ENCODE assay signal across 9 cellular contexts in genomic region chr10:110868981-110869380, GRCh38. TPM values are rescaled to one million over a fixed set of nuclear protein-coding genes. Genes with fewer than 3 reads are reported as not detected.
DNase-seq lines count a peak whose midpoint lies in the region; ATAC-seq and TF ChIP-seq lines count a peak whose summit lies in the region.
"Had no signal": no experiment of that assay in that cellular context is flagged by ENCODE, and none has a peak within 500 bp of the region (broad histone marks: within the 10 kb centered on the region; RNA-seq: fewer than 3 reads in every experiment).

No MANE protein-coding gene starts in this region.

- DNase-seq in Calu3 (no peak), KG1 (lab: John Stamatoyannopoulos, UW) (peak; percentile 57), prostate gland (ENCODE audit: low spot score) (no peak), amygdala (lab: John Stamatoyannopoulos, UW) (no peak), trophoblast cell (no peak), HCEC 1CT (no peak)
- no peak for DNase-seq in activated T-helper 2 cell treated with anti-CD3 and anti-CD28 coated beads, Interferon-gamma antibody, Interleukin-2, Interleukin-4, amounts not matched to agents 10 μg/mL and 5 μg/mL and 100 μg/mL, durations not matched to agents 14 hours and 24 hours and 36 hours (ENCODE audit: low spot score)
- DNase-seq in naive thymus-derived CD8-positive, alpha-beta T cell, result peak; percentile 24 to 84 (median 73)
- DNase-seq: NCI-H2029 treated with DMSO at 0.1 percent for 48 hours had no signal

- peaks cover 35% of the 10 kb centered on the region for H3K4me1 Mint-ChIP-seq in Calu3 (ENCODE audit: low read depth, unreplicated experiment)
- peaks cover 65% of the 10 kb centered on the region for H3K4me1 Mint-ChIP-seq in activated T-helper 2 cell treated with anti-CD3 and anti-CD28 coated beads, Interferon-gamma antibody, Interleukin-2, Interleukin-4, amounts not matched to agents 10 μg/mL and 5 μg/mL and 100 μg/mL, durations not matched to agents 14 hours and 24 hours and 36 hours (ENCODE audit: low read depth)
- H3K4me1 Mint-ChIP-seq in naive thymus-derived CD8-positive, alpha-beta T cell, result peaks cover 52 to 83% (median 78%) of the 10 kb centered on the region in 4 donors

- no peak overlapping the region for H3K9ac ChIP-seq in trophoblast cell (ENCODE audit: low read length)

- no peak overlapping the region for H4K91ac ChIP-seq in trophoblast cell (ENCODE audit: low read depth, low read length)

- no peak overlapping the region for H2AK5ac ChIP-seq in trophoblast cell (ENCODE audit: low read length)

- H3K27me3 ChIP-seq in prostate gland (replicated peaks; ENCODE audit: insufficient read depth) (no peaks in the 10 kb centered on the region), trophoblast cell (ENCODE audit: insufficient read depth, low read length) (no peaks in the 10 kb centered on the region)

- H3K4ac ChIP-seq in trophoblast cell (ENCODE audit: low read depth, low read length), result no peak overlapping the region

- ATAC-seq in naive thymus-derived CD8-positive, alpha-beta T cell, result peak; percentile 18 to 34

- H3K27ac Mint-ChIP-seq in Calu3 (ENCODE audit: unreplicated experiment), result peak overlapping the region; percentile 27
- peak overlapping the region; percentile 77 for H3K27ac Mint-ChIP-seq in activated T-helper 2 cell treated with anti-CD3 and anti-CD28 coated beads, Interferon-gamma antibody, Interleukin-2, Interleukin-4, amounts not matched to agents 10 μg/mL and 5 μg/mL and 100 μg/mL, durations not matched to agents 14 hours and 24 hours and 36 hours
- peak overlapping the region; percentile 97 to 100 (median 99) for H3K27ac Mint-ChIP-seq in naive thymus-derived CD8-positive, alpha-beta T cell

- no peak overlapping the region for H3K4me2 ChIP-seq in trophoblast cell (ENCODE audit: low read length)

- no peak overlapping the region for H3K4me3 Mint-ChIP-seq in Calu3 (ENCODE audit: low read depth, unreplicated experiment)
- H3K4me3 Mint-ChIP-seq in activated T-helper 2 cell treated with anti-CD3 and anti-CD28 coated beads, Interferon-gamma antibody, Interleukin-2, Interleukin-4, amounts not matched to agents 10 μg/mL and 5 μg/mL and 100 μg/mL, durations not matched to agents 14 hours and 24 hours and 36 hours (ENCODE audit: low read depth), result peak overlapping the region; percentile 55
- peak overlapping the region; percentile 49 to 99 (median 96) for H3K4me3 Mint-ChIP-seq in naive thymus-derived CD8-positive, alpha-beta T cell

- no peak overlapping the region for H3K4me3 ChIP-seq in prostate gland
- H3K4me3 ChIP-seq in trophoblast cell (ENCODE audit: low read depth, low read length), result no peak overlapping the region

- H3K14ac ChIP-seq in trophoblast cell (ENCODE audit: low read length), result no peak overlapping the region

- H3K9me3 ChIP-seq in prostate gland (no peaks in the 10 kb centered on the region), trophoblast cell (ENCODE audit: insufficient read depth, low read depth, low read length) (no peaks in the 10 kb centered on the region)

- CTCF ChIA-PET in Calu3 (lab: Charles Lee), result no interaction called here

- no peak overlapping the region for H2AFZ ChIP-seq in trophoblast cell (ENCODE audit: insufficient read depth, low read length, poor library complexity)

- intact Hi-C loops in Calu3 (cut with micrococcal nuclease; ENCODE audit: unreplicated experiment) (no loop called here), prostate gland (cut with DNase I) (no loop called here)
- intact Hi-C loops in activated T-helper 2 cell treated with anti-CD3 and anti-CD28 coated beads, Interferon-gamma antibody, Interleukin-2, Interleukin-4, amounts not matched to agents 10 μg/mL and 5 μg/mL and 100 μg/mL, durations not matched to agents 14 hours and 24 hours and 36 hours (cut with micrococcal nuclease), result loop anchor here (10.0 kb wide), 1 partner anchor 454 kb away; no protein-coding TSS in a partner anchor

- no peak overlapping the region for H2BK120ac ChIP-seq in trophoblast cell (ENCODE audit: insufficient read depth, low read length, poor library complexity)

- H3K18ac ChIP-seq in trophoblast cell (ENCODE audit: low read length), result no peak overlapping the region

- no peaks in the 10 kb centered on the region for H3K27me3 Mint-ChIP-seq in Calu3 (ENCODE audit: unreplicated experiment)
- H3K27me3 Mint-ChIP-seq in activated T-helper 2 cell treated with anti-CD3 and anti-CD28 coated beads, Interferon-gamma antibody, Interleukin-2, Interleukin-4, amounts not matched to agents 10 μg/mL and 5 μg/mL and 100 μg/mL, durations not matched to agents 14 hours and 24 hours and 36 hours (ENCODE audit: low read depth), result no peaks in the 10 kb centered on the region
- no peaks in the 10 kb centered on the region for H3K27me3 Mint-ChIP-seq in naive thymus-derived CD8-positive, alpha-beta T cell

- no peak overlapping the region for H4K8ac ChIP-seq in trophoblast cell (ENCODE audit: low read depth, low read length)

- H3K79me1 ChIP-seq in trophoblast cell (ENCODE audit: low read length), result peaks cover 15% of the 10 kb centered on the region

- H3K27ac ChIP-seq in prostate gland (no peak overlapping the region), trophoblast cell (ENCODE audit: low read depth, low read length) (no peak overlapping the region)

- POLR2A ChIA-PET in naive thymus-derived CD8-positive, alpha-beta T cell (lab: Charles Lee), result interaction anchor here (1.2 to 1.9 kb wide), 5 partner anchors 8 to 67 kb away, joined by 5 to 9 read pairs (median 5); no protein-coding TSS in a partner anchor

- no peak for TF ChIP-seq POLR2A in prostate gland (IDR thresholded peaks at IDR 0.05)

- peaks cover 7% of the 10 kb centered on the region for H3K4me1 ChIP-seq in prostate gland (replicated peaks)
- peaks cover 7 to 10% of the 10 kb centered on the region in 2 experiments for H3K4me1 ChIP-seq in trophoblast cell (ENCODE audit: control insufficient read depth in 1 of 2, insufficient read depth in 2 of 2, low read length in 2 of 2)

- H3K36me3 ChIP-seq in prostate gland (no peaks in the 10 kb centered on the region), trophoblast cell (ENCODE audit: control insufficient read depth in 1 of 2, insufficient read depth in 2 of 2, low read length in 2 of 2) (no peaks in the 10 kb centered on the region)

- no TSS peak for BruUV-seq in Calu3 (replicated peaks; lab: Mats Ljungman, UMichigan)

- H3K79me2 ChIP-seq in trophoblast cell (ENCODE audit: control insufficient read depth, insufficient read depth, low read length, poor library complexity), result peaks cover 4% of the 10 kb centered on the region

- H3K36me3 Mint-ChIP-seq in Calu3 (ENCODE audit: insufficient read depth, unreplicated experiment), result peaks cover 25% of the 10 kb centered on the region
- H3K36me3 Mint-ChIP-seq in activated T-helper 2 cell treated with anti-CD3 and anti-CD28 coated beads, Interferon-gamma antibody, Interleukin-2, Interleukin-4, amounts not matched to agents 10 μg/mL and 5 μg/mL and 100 μg/mL, durations not matched to agents 14 hours and 24 hours and 36 hours (ENCODE audit: low read depth), result no peaks in the 10 kb centered on the region
- H3K36me3 Mint-ChIP-seq in naive thymus-derived CD8-positive, alpha-beta T cell, result peaks cover 0 to 4% (median 3%) of the 10 kb centered on the region in 3 donors

- H2BK12ac ChIP-seq in trophoblast cell (ENCODE audit: low read length), result no peak overlapping the region

- no peak overlapping the region for H2BK5ac ChIP-seq in trophoblast cell (ENCODE audit: low read depth, low read length, poor library complexity)

- no peaks in the 10 kb centered on the region for H3K9me3 Mint-ChIP-seq in Calu3 (ENCODE audit: low read depth, unreplicated experiment)
- no peaks in the 10 kb centered on the region for H3K9me3 Mint-ChIP-seq in activated T-helper 2 cell treated with anti-CD3 and anti-CD28 coated beads, Interferon-gamma antibody, Interleukin-2, Interleukin-4, amounts not matched to agents 10 μg/mL and 5 μg/mL and 100 μg/mL, durations not matched to agents 14 hours and 24 hours and 36 hours
- H3K9me3 Mint-ChIP-seq in naive thymus-derived CD8-positive, alpha-beta T cell, result peaks cover 0 to 2% (median 0%) of the 10 kb centered on the region in 9 donors

- H4K12ac ChIP-seq in trophoblast cell (ENCODE audit: low read depth, low read length), result no peak overlapping the region

- no peak overlapping the region for H3K23ac ChIP-seq in trophoblast cell (ENCODE audit: low read length)

- WGBS in prostate gland, result 90% methylated on average over 6 of the region's 6 CpGs
- WGBS in trophoblast cell (ENCODE audit: extremely low coverage, insufficient coverage, insufficient read length), result no CpG with 5 or more reads among the region's 6 CpGs

- TF ChIP-seq CTCF in Calu3 (IDR thresholded peaks at IDR 0.05; ENCODE audit: unreplicated experiment), result no peak
- no peak for TF ChIP-seq CTCF in prostate gland (IDR thresholded peaks at IDR 0.05)

RNA-seq across cellular contexts. Expression of gene PDCD4, which starts 2.7 kb away (rescaled TPM):
- 17.8 and 26.1 TPM in 2 replicates for total RNA-seq in Calu3 (2022)
- total RNA-seq in activated T-helper 2 cell treated with anti-CD3 and anti-CD28 coated beads, Interferon-gamma antibody, Interleukin-2, Interleukin-4, amounts not matched to agents 10 μg/mL and 5 μg/mL and 100 μg/mL, durations not matched to agents 14 hours and 24 hours and 36 hours, result 60.4 and 67.7 TPM in 2 replicates
- total RNA-seq in naive thymus-derived CD8-positive, alpha-beta T cell, result 100 to 1,000 TPM; 361 to 367 TPM
- polyA plus RNA-seq in naive thymus-derived CD8-positive, alpha-beta T cell, result 100 to 1,000 TPM; 318 to 385 (median 341) TPM
- 100 to 1,000 TPM; 104 to 120 TPM for total RNA-seq in prostate gland
- 57.0 and 61.1 TPM in 2 replicates for polyA plus RNA-seq in trophoblast cell (2013)

RNA-seq across cellular contexts. Expression of gene BBIP1, which starts 50.0 kb away (rescaled TPM):
- total RNA-seq in Calu3 (2022) (14.8 and 15.8 TPM in 2 replicates), prostate gland (10 to 100 TPM; 18.8 to 20.9 TPM)
- 31.5 and 32.7 TPM in 2 replicates for total RNA-seq in activated T-helper 2 cell treated with anti-CD3 and anti-CD28 coated beads, Interferon-gamma antibody, Interleukin-2, Interleukin-4, amounts not matched to agents 10 μg/mL and 5 μg/mL and 100 μg/mL, durations not matched to agents 14 hours and 24 hours and 36 hours
- total RNA-seq in naive thymus-derived CD8-positive, alpha-beta T cell, result 10 to 100 TPM; 46.5 to 60.3 TPM
- 10 to 100 TPM; 25.1 to 29.7 (median 29.0) TPM for polyA plus RNA-seq in naive thymus-derived CD8-positive, alpha-beta T cell
- polyA plus RNA-seq in trophoblast cell (2013), result 25.9 and 26.3 TPM in 2 replicates

RNA-seq across cellular contexts. Expression of gene SHOC2, which starts 50.4 kb away (rescaled TPM):
- 29.9 and 33.5 TPM in 2 replicates for total RNA-seq in Calu3 (2022)
- 36.4 and 44.3 TPM in 2 replicates for total RNA-seq in activated T-helper 2 cell treated with anti-CD3 and anti-CD28 coated beads, Interferon-gamma antibody, Interleukin-2, Interleukin-4, amounts not matched to agents 10 μg/mL and 5 μg/mL and 100 μg/mL, durations not matched to agents 14 hours and 24 hours and 36 hours
- total RNA-seq in naive thymus-derived CD8-positive, alpha-beta T cell, result 10 to 100 TPM; 66.1 to 72.6 TPM
- polyA plus RNA-seq in naive thymus-derived CD8-positive, alpha-beta T cell, result 10 to 100 TPM; 43.2 to 58.3 (median 57.7) TPM
- total RNA-seq in prostate gland, result 10 to 100 TPM; 31.3 to 56.1 TPM
- 34.3 and 36.2 TPM in 2 replicates for polyA plus RNA-seq in trophoblast cell (2013)

Comparison
In these comparisons a context has a peak if more than half of its experiments do, and no peak if none do; other contexts are left out.
1. DNase-seq: peak in KG1 (single experiment) and naive thymus-derived CD8-positive, alpha-beta T cell (10 of 10); none in Calu3 (single experiment), activated T-helper 2 cell treated with anti-CD3 and anti-CD28 coated beads, Interferon-gamma antibody, Interleukin-2, Interleukin-4, amounts not matched to agents 10 μg/mL and 5 μg/mL and 100 μg/mL, durations not matched to agents 14 hours and 24 hours and 36 hours (single experiment), prostate gland (single experiment), amygdala (0 of 56), trophoblast cell (0 of 2) and HCEC 1CT (single experiment).
2. H3K27ac Mint-ChIP-seq: peak in every context shown above with its lines; median percentile 99 in naive thymus-derived CD8-positive, alpha-beta T cell; 77 in activated T-helper 2 cell treated with anti-CD3 and anti-CD28 coated beads, Interferon-gamma antibody, Interleukin-2, Interleukin-4, amounts not matched to agents 10 μg/mL and 5 μg/mL and 100 μg/mL, durations not matched to agents 14 hours and 24 hours and 36 hours; 27 in Calu3.